In the genomic region with DNA sequence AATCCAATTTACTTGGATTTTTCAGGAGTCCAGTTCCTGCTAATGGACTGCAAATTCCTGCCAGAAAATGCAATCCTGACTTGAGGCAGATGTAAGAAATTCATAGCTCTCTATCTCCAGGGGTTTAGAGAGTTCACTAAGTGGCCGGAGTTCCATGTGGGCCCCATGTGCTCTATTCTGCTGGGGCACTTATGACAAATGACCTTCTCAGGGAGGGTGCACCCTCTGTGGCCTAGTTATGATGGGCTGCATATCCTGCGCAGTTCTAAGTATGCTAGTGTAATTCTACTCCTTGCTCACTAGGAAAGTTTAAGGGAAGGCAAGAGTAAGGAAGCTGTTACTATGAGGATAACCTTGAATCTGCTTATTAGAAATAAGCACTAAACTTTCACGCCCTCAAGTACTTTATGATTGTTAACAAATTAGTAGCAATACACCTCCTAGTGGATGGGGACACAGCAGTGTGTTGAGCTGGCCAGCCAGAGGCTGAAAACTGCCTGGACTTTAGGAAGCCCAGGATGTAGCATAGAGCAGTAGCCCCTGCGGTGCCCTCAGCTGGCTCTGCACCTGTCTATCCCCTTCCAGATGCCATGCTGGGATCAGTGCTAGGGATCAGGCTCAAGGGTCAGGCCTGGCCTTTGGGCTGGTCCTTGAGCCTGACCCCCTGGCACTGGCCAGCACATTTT, we compare ENCODE assay signal across 21 cellular contexts. TPM values are rescaled to one million over a fixed set of nuclear protein-coding genes. Genes with fewer than 3 reads are reported as not detected.
DNase-seq lines count a peak whose midpoint lies in the region; ATAC-seq lines count a peak whose summit lies in the region.
"Had no signal": no experiment of that assay in that cellular context is flagged by ENCODE, and none has a peak within 500 bp of the region (broad histone marks: within the 10 kb centered on the region; RNA-seq: fewer than 3 reads in every experiment).

No MANE protein-coding gene starts in this region.

- ATAC-seq in HG03520 (IDR thresholded peaks at IDR 0.05; ENCODE audit: unreplicated experiment) (no peak), HG03097 (IDR thresholded peaks at IDR 0.05; ENCODE audit: low FRiP score, unreplicated experiment) (no peak), GM18868 (IDR thresholded peaks at IDR 0.05; ENCODE audit: unreplicated experiment) (no peak)
- ATAC-seq: stimulated activated naive CD8-positive, alpha-beta T cell treated with anti-CD3 and anti-CD28 coated beads, Interleukin-15, Interleukin-2, amounts not matched to agents 100 U/mL and 50 U/mL, for 24 hours had no signal

- WGBS in HUES64, result 90% methylated on average over 4 of the region's 4 CpGs

- H3K4me3 ChIP-seq in HUES64 (ENCODE audit: low read length), result no peak overlapping the region
- no peak overlapping the region for H3K4me3 ChIP-seq in stomach smooth muscle (ENCODE audit: low read length in 2 of 2)
- H3K4me3 ChIP-seq: upper lobe of left lung had no signal

- H3K27me3 ChIP-seq in HUES64 (ENCODE audit: insufficient read depth, low read length) (no peaks in the 10 kb centered on the region), stomach smooth muscle (ENCODE audit: control insufficient read depth in 1 of 2, insufficient read depth in 2 of 2, low read length in 2 of 2) (no peaks in the 10 kb centered on the region)
- H3K27me3 ChIP-seq: upper lobe of left lung had no signal

- H3K4me1 ChIP-seq in HUES64 (ENCODE audit: insufficient read depth, low read length) (peaks cover 10% of the 10 kb centered on the region), stomach smooth muscle (ENCODE audit: control insufficient read depth, insufficient read depth, low read length) (peaks cover 25% of the 10 kb centered on the region)

- H3K9me3 ChIP-seq in HUES64 (ENCODE audit: insufficient read depth, low read depth, low read length) (no peaks in the 10 kb centered on the region), stomach smooth muscle (ENCODE audit: control insufficient read depth in 2 of 2, low read length in 2 of 2) (no peaks in the 10 kb centered on the region)
- H3K9me3 ChIP-seq: upper lobe of left lung had no signal

- peak overlapping the region; percentile 50; the same call in 1 of the 2 replicates for H3K27ac ChIP-seq in HUES64 (ENCODE audit: low read depth, low read length)
- H3K27ac ChIP-seq in caudate nucleus (ENCODE audit: low read depth, low read length), result peak overlapping the region; percentile 95
- H3K27ac ChIP-seq in stomach smooth muscle (ENCODE audit: low read length), result peak overlapping the region; percentile 24
- H3K27ac ChIP-seq: upper lobe of left lung had no signal

- no peak for DNase-seq in caudate nucleus (lab: John Stamatoyannopoulos, UW)
- peak; percentile 28 for DNase-seq in islet precursor cell
- no peak for DNase-seq in Ammon's horn (ENCODE audit: low spot score)
- DNase-seq: activated CD4-positive, alpha-beta T cell treated with anti-CD3 and anti-CD28 coated beads for 4 hours; activated naive CD4-positive, alpha-beta T cell treated with anti-CD3 and anti-CD28 coated beads, Interleukin-2, amount 10 ng/mL, durations not matched to agents 7 days and 5 days; amniotic stem cell; central memory CD4-positive, alpha-beta T cell; EL; naive B cell; NCI-H1694 treated with DMSO at 0.1 percent for 48 hours; occipital lobe; stimulated activated naive CD8-positive, alpha-beta T cell treated with anti-CD3 and anti-CD28 coated beads, Interleukin-15, Interleukin-2, amounts not matched to agents 100 U/mL and 50 U/mL, for 24 hours; T-helper 1 cell; upper lobe of left lung had no signal

- no peaks in the 10 kb centered on the region for H3K36me3 ChIP-seq in HUES64 (ENCODE audit: insufficient read depth, low read length)
- peaks cover 12 to 13% of the 10 kb centered on the region in 2 donors for H3K36me3 ChIP-seq in stomach smooth muscle (ENCODE audit: control insufficient read depth in 2 of 2, insufficient read depth in 2 of 2, low read length in 2 of 2)
- H3K36me3 ChIP-seq: upper lobe of left lung had no signal

- no peak overlapping the region for H3K9ac ChIP-seq in HUES64 (ENCODE audit: low read depth, low read length)
- no peak overlapping the region for H3K9ac ChIP-seq in stomach smooth muscle (ENCODE audit: low read length in 2 of 2)

RNA-seq across cellular contexts. Expression of gene SMYD1, which starts 14.4 kb away (rescaled TPM):
- polyA plus RNA-seq in HUES64 (2013, experiment 1 of 2), result not detected
- not detected for polyA plus RNA-seq in HUES64 (2013, experiment 2 of 2)
- polyA plus RNA-seq: CD14-positive monocyte, endothelial cell of umbilical vein had no signal

RNA-seq across cellular contexts. Expression of gene KRCC1, which starts 26.5 kb away (rescaled TPM):
- 10.3 TPM for polyA plus RNA-seq in HUES64 (2013, experiment 1 of 2)
- 13.8 TPM for polyA plus RNA-seq in HUES64 (2013, experiment 2 of 2)

RNA-seq across cellular contexts. Expression of gene FABP1, which starts 45.8 kb away (rescaled TPM):
- polyA plus RNA-seq in HUES64 (2013, experiment 1 of 2), result 0.60 TPM
- polyA plus RNA-seq in HUES64 (2013, experiment 2 of 2), result 1.6 TPM
- polyA plus RNA-seq: CD14-positive monocyte, endothelial cell of umbilical vein had no signal

Comparison
In these comparisons a context has a peak if more than half of its experiments do, and no peak if none do; other contexts are left out.
1. H3K27ac ChIP-seq: peak in every context shown above with its lines; median percentile 95 in caudate nucleus; 50 in HUES64; 24 in stomach smooth muscle.